In the genomic region with DNA sequence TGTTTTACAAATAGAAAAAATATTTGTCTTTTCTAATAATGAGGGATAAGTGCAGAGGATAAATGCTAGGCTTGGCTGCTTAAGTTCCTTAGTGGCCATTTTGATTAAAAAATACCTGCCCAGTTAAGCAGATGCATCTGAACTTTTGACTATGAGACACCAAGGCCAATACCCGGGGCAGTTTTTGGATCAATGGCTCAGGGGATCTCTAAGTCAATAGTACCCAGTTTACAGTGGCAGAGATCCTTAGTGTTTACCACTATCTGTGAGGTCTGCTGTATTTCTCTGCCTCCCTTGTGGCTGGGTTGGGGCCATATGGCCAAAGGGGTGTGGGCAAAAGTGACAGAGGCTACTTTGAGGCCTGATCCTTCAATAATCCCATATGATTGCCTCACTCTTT, we compare ENCODE assay signal across 8 cellular contexts.
"Had no signal": no experiment of that assay in that cellular context is flagged by ENCODE, and none has a peak within 500 bp of the region (broad histone marks: within the 10 kb centered on the region; RNA-seq: fewer than 3 reads in every experiment).

No MANE protein-coding gene starts in this region.

- FAIRE-seq: G401.6, GM12891, GM12892, GM18507, GM19239 had no signal

- ATAC-seq: GM12878 had no signal

- DNase-seq: GDM1, GF-D8 had no signal

- H3K4me3 ChIP-seq: GM12878 had no signal
